Comparison of ENCODE assay signal across 1 cellular context in the genomic region with DNA sequence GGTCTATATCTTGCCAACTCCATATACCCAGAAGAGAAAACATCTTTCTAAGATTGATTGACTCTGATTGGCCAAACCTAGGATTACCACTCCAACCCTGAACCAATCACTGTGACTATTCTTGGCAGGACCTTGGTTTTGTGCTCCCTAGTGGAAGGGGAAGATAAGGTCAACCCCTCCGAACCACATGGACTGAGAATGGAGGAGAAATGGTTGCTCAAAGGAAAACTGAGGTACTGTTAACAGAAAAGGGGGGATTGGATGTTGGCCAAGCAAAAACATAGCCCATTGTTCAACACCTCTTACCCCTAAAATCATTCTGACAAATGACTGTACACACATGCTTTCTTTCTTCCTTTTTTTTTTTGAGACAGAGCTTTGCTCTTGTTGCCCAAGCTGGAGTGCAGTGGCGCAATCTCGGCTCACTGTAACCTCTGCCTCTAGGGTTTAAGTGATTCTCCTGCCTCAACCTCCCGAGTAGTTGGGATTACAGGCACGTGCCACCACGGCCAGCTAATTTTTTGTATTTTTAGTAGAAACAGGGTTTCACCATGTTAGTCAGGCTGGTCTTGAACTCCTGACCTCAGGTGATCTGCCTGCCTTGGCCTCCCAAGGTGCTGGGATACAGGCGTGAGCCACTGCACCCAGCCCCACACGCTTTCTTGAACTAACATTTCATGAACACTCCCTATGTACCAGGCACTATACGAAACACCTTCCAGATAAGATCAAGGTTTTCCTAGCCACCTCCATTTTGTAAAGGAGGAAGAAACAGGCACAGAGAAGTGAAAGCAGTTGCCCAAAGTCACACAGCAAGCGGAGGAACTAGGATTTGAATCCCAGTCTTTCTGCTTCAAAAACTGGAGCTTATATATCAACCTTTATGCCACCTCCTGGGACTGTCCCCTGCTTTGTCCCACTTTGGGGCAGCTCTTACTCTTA.
A peak's percentile ranks its signal among the peaks of the same experiment; 100 is the strongest.
TF ChIP-seq lines count a peak whose summit lies in the region.

No MANE protein-coding gene starts in this region.

TF ChIP-seq in K562, 482 proteins besides CTCF, POLR2A, EP300 and RAD21 (continued from another document and continues in another):
- TF ChIP-seq ZNF780A (CRISPR knock-in tag; IDR thresholded peaks at IDR 0.05) (no peak), CBFA2T3 (IDR thresholded peaks at IDR 0.05) (peak; percentile 55), ZNF324 (CRISPR knock-in tag; IDR thresholded peaks at IDR 0.05) (no peak), FOXA1 (IDR thresholded peaks at IDR 0.05; ENCODE audit: borderline replicate concordance) (no peak), ZNF609 (CRISPR knock-in tag; IDR thresholded peaks at IDR 0.05; ENCODE audit: borderline replicate concordance) (no peak), HDAC1 (IDR thresholded peaks at IDR 0.05) (peak in 1 of 2 experiments; percentile 46; a peak in 1 of 4 replicates), YBX1 (IDR thresholded peaks at IDR 0.05) (no peak), MYC (IDR thresholded peaks at IDR 0.05; ENCODE audit: low read depth, low read length) (peak; percentile 99), MYC (CRISPR knock-in tag; IDR thresholded peaks at IDR 0.05; ENCODE audit: borderline replicate concordance, low read depth) (peak; percentile 84; the same call in 1 of the 2 replicates), KLF13 (tag; IDR thresholded peaks at IDR 0.05; ENCODE audit: borderline replicate concordance, low read depth) (no peak), XRCC5 (IDR thresholded peaks at IDR 0.05; ENCODE audit: low read depth, low read length) (no peak), SOX6 (IDR thresholded peaks at IDR 0.05) (peak; percentile 26; the same call in 1 of the 2 replicates), KDM1A (IDR thresholded peaks at IDR 0.05) (peak; percentile 66 to 83), YY1 (IDR thresholded peaks at IDR 0.05; ENCODE audit: borderline replicate concordance in 1 of 3, control insufficient read depth in 1 of 3, extremely low read depth in 1 of 3, insufficient read depth in 3 of 3, insufficient read length in 1 of 3, insufficient replicate concordance in 2 of 3, low read depth in 1 of 3, low read length in 2 of 3) (peak in 1 of 3 experiments; percentile 87), ZNF197 (CRISPR knock-in tag; IDR thresholded peaks at IDR 0.05; ENCODE audit: low read depth) (no peak; the same call in 1 of the 2 replicates), ZNF431 (CRISPR knock-in tag; IDR thresholded peaks at IDR 0.05) (no peak), RBM39 (optimal IDR thresholded peaks at IDR 0.05; ENCODE audit: low read depth, low read length) (no peak), HSF4 (CRISPR knock-in tag; IDR thresholded peaks at IDR 0.05; ENCODE audit: borderline replicate concordance) (0 out of 2 replicates have a peak, but pooled peaks have one; percentile 17), SNIP1 (IDR thresholded peaks at IDR 0.05; ENCODE audit: low read depth) (no peak), HNRNPLL (IDR thresholded peaks at IDR 0.05; ENCODE audit: low read depth, low read length, poor library complexity, severe bottlenecking) (peak; percentile 27), GTF2F1 (IDR thresholded peaks at IDR 0.05; ENCODE audit: low read depth, low read length) (no peak), ZC3H11A (IDR thresholded peaks at IDR 0.05; ENCODE audit: low read depth, low read length) (no peak), HMG20A (CRISPR knock-in tag; conservative IDR thresholded peaks at IDR 0.05) (no peak), TEAD1 (CRISPR knock-in tag; IDR thresholded peaks at IDR 0.05) (no peak), ZNF699 (CRISPR knock-in tag; IDR thresholded peaks at IDR 0.05; ENCODE audit: insufficient replicate concordance) (no peak), ZNF57 (CRISPR knock-in tag; IDR thresholded peaks at IDR 0.05) (no peak), SPI1 (IDR thresholded peaks at IDR 0.05; ENCODE audit: borderline replicate concordance, low read depth, low read length) (no peak), MAFF (IDR thresholded peaks at IDR 0.05; ENCODE audit: low read length) (no peak)
- TF ChIP-seq, protein P1, sequence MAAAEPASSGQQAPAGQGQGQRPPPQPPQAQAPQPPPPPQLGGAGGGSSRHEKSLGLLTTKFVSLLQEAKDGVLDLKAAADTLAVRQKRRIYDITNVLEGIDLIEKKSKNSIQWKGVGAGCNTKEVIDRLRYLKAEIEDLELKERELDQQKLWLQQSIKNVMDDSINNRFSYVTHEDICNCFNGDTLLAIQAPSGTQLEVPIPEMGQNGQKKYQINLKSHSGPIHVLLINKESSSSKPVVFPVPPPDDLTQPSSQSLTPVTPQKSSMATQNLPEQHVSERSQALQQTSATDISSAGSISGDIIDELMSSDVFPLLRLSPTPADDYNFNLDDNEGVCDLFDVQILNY (CRISPR knock-in tag; IDR thresholded peaks at IDR 0.05), result no peak
- TF ChIP-seq, protein P2, sequence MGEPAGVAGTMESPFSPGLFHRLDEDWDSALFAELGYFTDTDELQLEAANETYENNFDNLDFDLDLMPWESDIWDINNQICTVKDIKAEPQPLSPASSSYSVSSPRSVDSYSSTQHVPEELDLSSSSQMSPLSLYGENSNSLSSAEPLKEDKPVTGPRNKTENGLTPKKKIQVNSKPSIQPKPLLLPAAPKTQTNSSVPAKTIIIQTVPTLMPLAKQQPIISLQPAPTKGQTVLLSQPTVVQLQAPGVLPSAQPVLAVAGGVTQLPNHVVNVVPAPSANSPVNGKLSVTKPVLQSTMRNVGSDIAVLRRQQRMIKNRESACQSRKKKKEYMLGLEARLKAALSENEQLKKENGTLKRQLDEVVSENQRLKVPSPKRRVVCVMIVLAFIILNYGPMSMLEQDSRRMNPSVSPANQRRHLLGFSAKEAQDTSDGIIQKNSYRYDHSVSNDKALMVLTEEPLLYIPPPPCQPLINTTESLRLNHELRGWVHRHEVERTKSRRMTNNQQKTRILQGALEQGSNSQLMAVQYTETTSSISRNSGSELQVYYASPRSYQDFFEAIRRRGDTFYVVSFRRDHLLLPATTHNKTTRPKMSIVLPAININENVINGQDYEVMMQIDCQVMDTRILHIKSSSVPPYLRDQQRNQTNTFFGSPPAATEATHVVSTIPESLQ (CRISPR knock-in tag; IDR thresholded peaks at IDR 0.05), result no peak
- TF ChIP-seq, protein P3, sequence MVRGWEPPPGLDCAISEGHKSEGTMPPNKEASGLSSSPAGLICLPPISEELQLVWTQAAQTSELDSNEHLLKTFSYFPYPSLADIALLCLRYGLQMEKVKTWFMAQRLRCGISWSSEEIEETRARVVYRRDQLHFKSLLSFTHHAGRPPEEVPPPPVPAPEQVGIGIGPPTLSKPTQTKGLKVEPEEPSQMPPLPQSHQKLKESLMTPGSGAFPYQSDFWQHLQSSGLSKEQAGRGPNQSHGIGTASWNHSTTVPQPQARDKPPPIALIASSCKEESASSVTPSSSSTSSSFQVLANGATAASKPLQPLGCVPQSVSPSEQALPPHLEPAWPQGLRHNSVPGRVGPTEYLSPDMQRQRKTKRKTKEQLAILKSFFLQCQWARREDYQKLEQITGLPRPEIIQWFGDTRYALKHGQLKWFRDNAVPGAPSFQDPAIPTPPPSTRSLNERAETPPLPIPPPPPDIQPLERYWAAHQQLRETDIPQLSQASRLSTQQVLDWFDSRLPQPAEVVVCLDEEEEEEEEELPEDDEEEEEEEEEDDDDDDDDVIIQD (CRISPR knock-in tag; IDR thresholded peaks at IDR 0.05), result no peak
- TF ChIP-seq, protein P4, sequence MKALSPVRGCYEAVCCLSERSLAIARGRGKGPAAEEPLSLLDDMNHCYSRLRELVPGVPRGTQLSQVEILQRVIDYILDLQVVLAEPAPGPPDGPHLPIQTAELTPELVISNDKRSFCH (CRISPR knock-in tag; IDR thresholded peaks at IDR 0.05), result no peak
- TF ChIP-seq, protein P4 (tag; IDR thresholded peaks at IDR 0.05), result peak; percentile 72
- TF ChIP-seq, protein P5, sequence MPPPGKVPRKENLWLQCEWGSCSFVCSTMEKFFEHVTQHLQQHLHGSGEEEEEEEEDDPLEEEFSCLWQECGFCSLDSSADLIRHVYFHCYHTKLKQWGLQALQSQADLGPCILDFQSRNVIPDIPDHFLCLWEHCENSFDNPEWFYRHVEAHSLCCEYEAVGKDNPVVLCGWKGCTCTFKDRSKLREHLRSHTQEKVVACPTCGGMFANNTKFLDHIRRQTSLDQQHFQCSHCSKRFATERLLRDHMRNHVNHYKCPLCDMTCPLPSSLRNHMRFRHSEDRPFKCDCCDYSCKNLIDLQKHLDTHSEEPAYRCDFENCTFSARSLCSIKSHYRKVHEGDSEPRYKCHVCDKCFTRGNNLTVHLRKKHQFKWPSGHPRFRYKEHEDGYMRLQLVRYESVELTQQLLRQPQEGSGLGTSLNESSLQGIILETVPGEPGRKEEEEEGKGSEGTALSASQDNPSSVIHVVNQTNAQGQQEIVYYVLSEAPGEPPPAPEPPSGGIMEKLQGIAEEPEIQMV (tag; conservative IDR thresholded peaks at IDR 0.05; ENCODE audit: low read depth), result no peak; the same call in 1 of the 2 replicates
